Comparison of ENCODE assay signal across 9 cellular contexts in the genomic region with DNA sequence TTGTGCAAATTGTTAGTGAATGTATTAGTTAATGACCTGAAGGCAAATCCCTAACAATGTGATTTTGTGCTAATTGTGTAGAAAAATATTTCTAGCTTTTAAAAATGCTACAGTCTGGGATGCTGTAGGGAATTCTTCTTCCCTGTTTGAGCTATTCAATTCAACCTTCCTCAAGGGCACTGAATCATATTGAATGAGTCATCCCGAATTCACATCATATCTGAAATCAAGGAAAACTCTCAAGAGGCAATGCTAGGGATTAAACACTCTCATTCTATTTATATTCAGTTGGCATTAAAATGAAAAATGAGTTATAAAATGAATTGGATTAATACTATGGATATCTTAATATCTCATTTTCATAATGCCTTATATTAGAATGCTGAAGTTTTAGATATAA.
"Had no signal": no experiment of that assay in that cellular context is flagged by ENCODE, and none has a peak within 500 bp of the region (broad histone marks: within the 10 kb centered on the region; RNA-seq: fewer than 3 reads in every experiment).

No MANE protein-coding gene starts in this region.

- DNase-seq: activated CD4-positive, alpha-beta T cell treated with anti-CD3 and anti-CD28 coated beads, Interleukin-2, amount 50 U/mL, for 48 hours; activated CD4-positive, CD25-positive, alpha-beta regulatory T cell treated with anti-CD3 and anti-CD28 coated beads, Interleukin-2, amount 50 U/mL, for 72 hours; activated gamma-delta T cell; activated T-cell treated with anti-CD3 and anti-CD28 coated beads, Interleukin-2, amount 50 U/mL, for 4 hours; colonic mucosa; effector CD4-positive, alpha-beta T cell; kidney; stimulated activated CD4-positive, alpha-beta T cell treated with anti-CD3 and anti-CD28 coated beads, Interleukin-4, amount 100 ng/mL, for 1 hour; upper lobe of left lung had no signal

- ATAC-seq: activated T-cell treated with anti-CD3 and anti-CD28 coated beads, Interleukin-2, amount 50 U/mL, for 4 hours had no signal

- H3K4me3 ChIP-seq: colonic mucosa, upper lobe of left lung had no signal
